In genomic region chr9:113220467-113221002, GRCh38 we compare ENCODE assay signal across 8 cellular contexts. TPM values are rescaled to one million over a fixed set of nuclear protein-coding genes. Genes with fewer than 3 reads are reported as not detected.
DNase-seq lines count a peak whose midpoint lies in the region; ATAC-seq and TF ChIP-seq lines count a peak whose summit lies in the region.

No MANE protein-coding gene starts in this region.

- no peaks in the 10 kb centered on the region for H3K27me3 Mint-ChIP-seq in CD4-positive, CD25-positive, alpha-beta regulatory T cell
- no peaks in the 10 kb centered on the region for H3K27me3 Mint-ChIP-seq in memory B cell

- H3K4me1 Mint-ChIP-seq in CD4-positive, CD25-positive, alpha-beta regulatory T cell = peaks cover 17 to 63% (median 41%) of the 10 kb centered on the region in 4 donors
- H3K4me1 Mint-ChIP-seq in memory B cell = peaks cover 19% of the 10 kb centered on the region

- TF ChIP-seq EP300 in Ishikawa (IDR thresholded peaks at IDR 0.05; ENCODE audit: borderline replicate concordance) = no peak

- H3K4me3 Mint-ChIP-seq in CD4-positive, CD25-positive, alpha-beta regulatory T cell = peak overlapping the region; percentile 93 to 97 (median 95)
- peak overlapping the region; percentile 96 for H3K4me3 Mint-ChIP-seq in memory B cell

- H3K9me3 Mint-ChIP-seq in CD4-positive, CD25-positive, alpha-beta regulatory T cell = peaks cover 0 to 2% (median 0%) of the 10 kb centered on the region in 7 donors
- no peaks in the 10 kb centered on the region for H3K9me3 Mint-ChIP-seq in memory B cell

- peaks cover 35% of the 10 kb centered on the region for H3K4me1 ChIP-seq in CD4-positive, CD25-positive, alpha-beta regulatory T cell (ENCODE audit: control insufficient read depth, insufficient read depth, low read length, poor library complexity, severe bottlenecking)
- H3K4me1 ChIP-seq in body of pancreas = peaks cover 46% of the 10 kb centered on the region

- H3K36me3 Mint-ChIP-seq in CD4-positive, CD25-positive, alpha-beta regulatory T cell = no peaks in the 10 kb centered on the region
- H3K36me3 Mint-ChIP-seq in memory B cell = peaks cover 4% of the 10 kb centered on the region

- no peak for TF ChIP-seq CTCF in body of pancreas (IDR thresholded peaks at IDR 0.05)

- peak in 1 of 3 donors; percentile 40 for DNase-seq in CD4-positive, CD25-positive, alpha-beta regulatory T cell
- DNase-seq in body of pancreas = no peak
- no peak for DNase-seq in memory B cell (ENCODE audit: low spot score in 2 of 2)
- no peak for DNase-seq in cortex of kidney (lab: John Stamatoyannopoulos, UW)

- intact Hi-C loops in body of pancreas (cut with DNase I) = no loop called here

- no peak for TF ChIP-seq POLR2A in body of pancreas (IDR thresholded peaks at IDR 0.05)

- peak overlapping the region; percentile 57 to 97 (median 94) for H3K27ac Mint-ChIP-seq in CD4-positive, CD25-positive, alpha-beta regulatory T cell
- peak overlapping the region; percentile 90 for H3K27ac Mint-ChIP-seq in memory B cell

- TF ChIP-seq RAD21 in Ishikawa (IDR thresholded peaks at IDR 0.05; ENCODE audit: low read depth) = no peak

- ATAC-seq in CD4-positive, CD25-positive, alpha-beta regulatory T cell (ENCODE audit: low read depth in 2 of 2) = no peak
- ATAC-seq in body of pancreas = no peak
- no peak for ATAC-seq in memory B cell (ENCODE audit: low read depth)
- no peak for ATAC-seq in GM19467 (IDR thresholded peaks at IDR 0.05; ENCODE audit: unreplicated experiment)
- ATAC-seq in GM19324 (IDR thresholded peaks at IDR 0.05; ENCODE audit: low FRiP score, unreplicated experiment) = no peak
- ATAC-seq in GM21825 (IDR thresholded peaks at IDR 0.05; ENCODE audit: unreplicated experiment) = no peak

- H3K9me3 ChIP-seq in CD4-positive, CD25-positive, alpha-beta regulatory T cell (ENCODE audit: control insufficient read depth in 2 of 2, low read length in 2 of 2) = no peaks in the 10 kb centered on the region
- no peaks in the 10 kb centered on the region for H3K9me3 ChIP-seq in body of pancreas

- H3K4me3 ChIP-seq in CD4-positive, CD25-positive, alpha-beta regulatory T cell (ENCODE audit: low read depth, low read length) = peak overlapping the region; percentile 87
- peak overlapping the region; percentile 79 to 83 for H3K4me3 ChIP-seq in body of pancreas

- 4 to 5% methylated on average over 9 to 11 of the region's 11 CpGs for WGBS in body of pancreas, 2 donors

- no peaks in the 10 kb centered on the region for H3K27me3 ChIP-seq in CD4-positive, CD25-positive, alpha-beta regulatory T cell (ENCODE audit: control insufficient read depth, insufficient read depth, low read length)
- H3K27me3 ChIP-seq in body of pancreas = no peaks in the 10 kb centered on the region

- peak overlapping the region; percentile 87 for H3K27ac ChIP-seq in CD4-positive, CD25-positive, alpha-beta regulatory T cell (ENCODE audit: insufficient read depth, low read length, poor library complexity, severe bottlenecking)
- peak overlapping the region; percentile 50 to 91 (median 88) for H3K27ac ChIP-seq in body of pancreas

- no peaks in the 10 kb centered on the region for H3K36me3 ChIP-seq in CD4-positive, CD25-positive, alpha-beta regulatory T cell (ENCODE audit: control insufficient read depth, insufficient read depth, low read length)
- no peaks in the 10 kb centered on the region for H3K36me3 ChIP-seq in body of pancreas (replicated peaks in 1 of 2; ENCODE audit: insufficient read depth in 1 of 2, low read depth in 2 of 2)

TF ChIP-seq in Ishikawa, 13 proteins besides CTCF, POLR2A, EP300 and RAD21:
- TF ChIP-seq TEAD4 (IDR thresholded peaks at IDR 0.05) (0 out of 2 replicates have a peak, but pooled peaks have one; percentile 2), FOXM1 (IDR thresholded peaks at IDR 0.05; ENCODE audit: borderline replicate concordance, low read depth) (no peak), TCF12 (IDR thresholded peaks at IDR 0.05; ENCODE audit: low read depth) (no peak), ZBTB7A (IDR thresholded peaks at IDR 0.05; ENCODE audit: low read depth) (no peak), CREB1 (IDR thresholded peaks at IDR 0.05; ENCODE audit: low read depth) (no peak), EGR1 (IDR thresholded peaks at IDR 0.05) (no peak), TAF1 (IDR thresholded peaks at IDR 0.05; ENCODE audit: low read depth) (no peak), USF1 (IDR thresholded peaks at IDR 0.05) (no peak), CEBPB (IDR thresholded peaks at IDR 0.05) (no peak)

RNA-seq across cellular contexts. Expression of gene FKBP15, which starts 0.5 kb away (rescaled TPM):
- total RNA-seq in CD4-positive, CD25-positive, alpha-beta regulatory T cell = 24.9 TPM
- polyA plus RNA-seq in CD4-positive, CD25-positive, alpha-beta regulatory T cell = 1 to 10 TPM; 7.1 to 9.8 (median 8.9) TPM
- total RNA-seq in body of pancreas = 10 to 100 TPM; 15.8 to 21.3 TPM

RNA-seq across cellular contexts. Expression of gene SLC31A1, which starts 0.8 kb away (rescaled TPM):
- 6.1 TPM for total RNA-seq in CD4-positive, CD25-positive, alpha-beta regulatory T cell
- 1 to 10 TPM; 3.1 to 6.1 (median 4.2) TPM for polyA plus RNA-seq in CD4-positive, CD25-positive, alpha-beta regulatory T cell
- total RNA-seq in body of pancreas = 1 to 10 TPM; 6.7 to 7.9 TPM

RNA-seq across cellular contexts. Expression of gene CDC26, which starts 54.8 kb away (rescaled TPM):
- total RNA-seq in CD4-positive, CD25-positive, alpha-beta regulatory T cell = 26.3 TPM
- 100 to 1,000 TPM; 161 to 182 (median 173) TPM for polyA plus RNA-seq in CD4-positive, CD25-positive, alpha-beta regulatory T cell
- 10 to 100 TPM; 21.3 to 27.0 TPM for total RNA-seq in body of pancreas

RNA-seq across cellular contexts. Expression of gene PRPF4, which starts 54.9 kb away (rescaled TPM):
- total RNA-seq in CD4-positive, CD25-positive, alpha-beta regulatory T cell = 22.9 TPM
- polyA plus RNA-seq in CD4-positive, CD25-positive, alpha-beta regulatory T cell = 10 to 100 TPM; 18.4 to 25.7 (median 22.5) TPM
- total RNA-seq in body of pancreas = 10 to 100 TPM in 1 of 2 donors, 1 to 10 TPM in 1; 5.6 to 10.1 TPM
